ENCODE assay signal across 1 cellular context in the genomic region with DNA sequence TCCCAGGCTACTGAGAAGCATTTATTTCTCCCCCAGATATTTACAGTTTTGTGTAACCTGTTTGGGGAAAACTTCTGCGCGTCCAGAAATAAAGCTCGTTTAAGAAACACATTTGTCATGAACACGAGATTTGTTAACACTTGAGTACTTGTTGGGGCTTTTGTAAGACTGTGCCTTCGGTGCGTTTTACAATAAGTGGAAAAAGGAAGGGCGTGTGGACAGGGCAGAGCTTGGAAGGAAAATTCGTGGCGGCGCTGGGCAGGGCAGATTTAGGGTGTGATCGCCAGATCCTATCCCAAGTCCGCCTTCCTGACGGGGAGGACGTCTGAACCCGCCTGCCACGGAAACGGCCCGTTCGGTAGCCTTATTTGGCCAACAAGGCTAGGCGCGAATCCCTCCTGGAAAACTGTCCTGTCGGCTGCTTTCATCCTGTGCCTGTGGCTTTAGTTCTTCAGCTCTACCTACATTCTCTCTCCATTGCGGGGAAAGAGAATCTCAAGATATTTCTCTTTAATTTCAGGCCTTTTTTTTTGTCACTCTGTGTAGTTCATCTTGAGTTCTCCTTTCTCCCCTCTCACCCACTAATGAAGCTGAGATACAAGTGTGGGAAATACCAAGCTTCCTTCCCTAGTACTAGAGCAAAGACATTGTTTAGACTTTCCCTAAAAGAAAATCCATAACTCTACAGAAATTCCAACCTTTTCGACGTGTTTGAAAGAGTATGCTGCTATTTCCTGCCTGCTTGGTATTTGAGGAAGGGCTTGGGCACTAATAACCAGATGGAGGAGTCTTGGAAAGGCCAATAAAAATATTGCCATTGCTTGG.
TF ChIP-seq lines count a peak whose summit lies in the region.

No MANE protein-coding gene starts in this region.

TF ChIP-seq in WTC11, 78 proteins besides CTCF, POLR2A, EP300 and RAD21 (continued from another document):
- TF ChIP-seq SMAD4 (CRISPR knock-in tag; IDR thresholded peaks at IDR 0.05) (no peak), GTF2I (CRISPR knock-in tag; conservative IDR thresholded peaks at IDR 0.05) (no peak), NR1H2 (CRISPR knock-in tag; IDR thresholded peaks at IDR 0.05) (no peak), TEAD4 (CRISPR knock-in tag; IDR thresholded peaks at IDR 0.05) (no peak), OVOL2 (CRISPR knock-in tag; IDR thresholded peaks at IDR 0.05; ENCODE audit: borderline replicate concordance) (no peak), RORB (CRISPR knock-in tag; IDR thresholded peaks at IDR 0.05) (no peak)
- TF ChIP-seq, protein P1, sequence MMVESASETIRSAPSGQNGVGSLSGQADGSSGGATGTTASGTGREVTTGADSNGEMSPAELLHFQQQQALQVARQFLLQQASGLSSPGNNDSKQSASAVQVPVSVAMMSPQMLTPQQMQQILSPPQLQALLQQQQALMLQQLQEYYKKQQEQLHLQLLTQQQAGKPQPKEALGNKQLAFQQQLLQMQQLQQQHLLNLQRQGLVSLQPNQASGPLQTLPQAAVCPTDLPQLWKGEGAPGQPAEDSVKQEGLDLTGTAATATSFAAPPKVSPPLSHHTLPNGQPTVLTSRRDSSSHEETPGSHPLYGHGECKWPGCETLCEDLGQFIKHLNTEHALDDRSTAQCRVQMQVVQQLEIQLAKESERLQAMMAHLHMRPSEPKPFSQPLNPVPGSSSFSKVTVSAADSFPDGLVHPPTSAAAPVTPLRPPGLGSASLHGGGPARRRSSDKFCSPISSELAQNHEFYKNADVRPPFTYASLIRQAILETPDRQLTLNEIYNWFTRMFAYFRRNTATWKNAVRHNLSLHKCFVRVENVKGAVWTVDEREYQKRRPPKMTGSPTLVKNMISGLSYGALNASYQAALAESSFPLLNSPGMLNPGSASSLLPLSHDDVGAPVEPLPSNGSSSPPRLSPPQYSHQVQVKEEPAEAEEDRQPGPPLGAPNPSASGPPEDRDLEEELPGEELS (CRISPR knock-in tag; IDR thresholded peaks at IDR 0.05): no peak
- TF ChIP-seq, protein P2, sequence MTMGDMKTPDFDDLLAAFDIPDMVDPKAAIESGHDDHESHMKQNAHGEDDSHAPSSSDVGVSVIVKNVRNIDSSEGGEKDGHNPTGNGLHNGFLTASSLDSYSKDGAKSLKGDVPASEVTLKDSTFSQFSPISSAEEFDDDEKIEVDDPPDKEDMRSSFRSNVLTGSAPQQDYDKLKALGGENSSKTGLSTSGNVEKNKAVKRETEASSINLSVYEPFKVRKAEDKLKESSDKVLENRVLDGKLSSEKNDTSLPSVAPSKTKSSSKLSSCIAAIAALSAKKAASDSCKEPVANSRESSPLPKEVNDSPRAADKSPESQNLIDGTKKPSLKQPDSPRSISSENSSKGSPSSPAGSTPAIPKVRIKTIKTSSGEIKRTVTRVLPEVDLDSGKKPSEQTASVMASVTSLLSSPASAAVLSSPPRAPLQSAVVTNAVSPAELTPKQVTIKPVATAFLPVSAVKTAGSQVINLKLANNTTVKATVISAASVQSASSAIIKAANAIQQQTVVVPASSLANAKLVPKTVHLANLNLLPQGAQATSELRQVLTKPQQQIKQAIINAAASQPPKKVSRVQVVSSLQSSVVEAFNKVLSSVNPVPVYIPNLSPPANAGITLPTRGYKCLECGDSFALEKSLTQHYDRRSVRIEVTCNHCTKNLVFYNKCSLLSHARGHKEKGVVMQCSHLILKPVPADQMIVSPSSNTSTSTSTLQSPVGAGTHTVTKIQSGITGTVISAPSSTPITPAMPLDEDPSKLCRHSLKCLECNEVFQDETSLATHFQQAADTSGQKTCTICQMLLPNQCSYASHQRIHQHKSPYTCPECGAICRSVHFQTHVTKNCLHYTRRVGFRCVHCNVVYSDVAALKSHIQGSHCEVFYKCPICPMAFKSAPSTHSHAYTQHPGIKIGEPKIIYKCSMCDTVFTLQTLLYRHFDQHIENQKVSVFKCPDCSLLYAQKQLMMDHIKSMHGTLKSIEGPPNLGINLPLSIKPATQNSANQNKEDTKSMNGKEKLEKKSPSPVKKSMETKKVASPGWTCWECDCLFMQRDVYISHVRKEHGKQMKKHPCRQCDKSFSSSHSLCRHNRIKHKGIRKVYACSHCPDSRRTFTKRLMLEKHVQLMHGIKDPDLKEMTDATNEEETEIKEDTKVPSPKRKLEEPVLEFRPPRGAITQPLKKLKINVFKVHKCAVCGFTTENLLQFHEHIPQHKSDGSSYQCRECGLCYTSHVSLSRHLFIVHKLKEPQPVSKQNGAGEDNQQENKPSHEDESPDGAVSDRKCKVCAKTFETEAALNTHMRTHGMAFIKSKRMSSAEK (CRISPR knock-in tag; IDR thresholded peaks at IDR 0.05; ENCODE audit: borderline replicate concordance): no peak
- TF ChIP-seq, protein P3, sequence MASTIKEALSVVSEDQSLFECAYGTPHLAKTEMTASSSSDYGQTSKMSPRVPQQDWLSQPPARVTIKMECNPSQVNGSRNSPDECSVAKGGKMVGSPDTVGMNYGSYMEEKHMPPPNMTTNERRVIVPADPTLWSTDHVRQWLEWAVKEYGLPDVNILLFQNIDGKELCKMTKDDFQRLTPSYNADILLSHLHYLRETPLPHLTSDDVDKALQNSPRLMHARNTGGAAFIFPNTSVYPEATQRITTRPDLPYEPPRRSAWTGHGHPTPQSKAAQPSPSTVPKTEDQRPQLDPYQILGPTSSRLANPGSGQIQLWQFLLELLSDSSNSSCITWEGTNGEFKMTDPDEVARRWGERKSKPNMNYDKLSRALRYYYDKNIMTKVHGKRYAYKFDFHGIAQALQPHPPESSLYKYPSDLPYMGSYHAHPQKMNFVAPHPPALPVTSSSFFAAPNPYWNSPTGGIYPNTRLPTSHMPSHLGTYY (CRISPR knock-in tag; IDR thresholded peaks at IDR 0.05): no peak
